ENCODE assay signal across 20 cellular contexts in genomic region chr13:28384789-28385188, GRCh38.
DNase-seq lines count a peak whose midpoint lies in the region; ATAC-seq, FAIRE-seq and TF ChIP-seq lines count a peak whose summit lies in the region.
"Had no signal": no experiment of that assay in that cellular context is flagged by ENCODE, and none has a peak within 500 bp of the region (broad histone marks: within the 10 kb centered on the region; RNA-seq: fewer than 3 reads in every experiment).

No MANE protein-coding gene starts in this region.

- FAIRE-seq in GM19239 (lab: Jason Lieb, UNC), result peak; percentile 76
- FAIRE-seq: GM12891, K562 had no signal

- no peak overlapping the region for H2AFZ ChIP-seq in smooth muscle cell (ENCODE audit: low read depth)

- 94% methylated on average over 4 of the region's 4 CpGs for WGBS in smooth muscle cell (ENCODE audit: low lambda C conversion rate)

- peak overlapping the region; percentile 63 for H3K27ac ChIP-seq in smooth muscle cell (ENCODE audit: low read depth)

- no peaks in the 10 kb centered on the region for H3K4me1 ChIP-seq in endocrine pancreas (ENCODE audit: control insufficient read depth, insufficient read depth, low read length)
- H3K4me1 ChIP-seq in smooth muscle cell (ENCODE audit: low read depth), result peaks cover 11% of the 10 kb centered on the region
- H3K4me1 ChIP-seq: BE2C had no signal

- H3K9ac ChIP-seq in endocrine pancreas (ENCODE audit: control insufficient read depth, insufficient read depth, low read length) (no peak overlapping the region), smooth muscle cell (ENCODE audit: low read depth) (no peak overlapping the region)
- H3K9ac ChIP-seq: SK-N-SH had no signal

- H3K4me3 ChIP-seq in GM08714 (ENCODE audit: low read length) (peak overlapping the region; percentile 57; the same call in 1 of the 2 replicates), endocrine pancreas (ENCODE audit: control insufficient read depth, insufficient read depth, low read length) (peak overlapping the region; percentile 1), smooth muscle cell (no peak overlapping the region)
- H3K4me3 ChIP-seq: HAP-1, K562 had no signal

- TF ChIP-seq CTCF in smooth muscle cell (IDR thresholded peaks at IDR 0.05; ENCODE audit: borderline replicate concordance, insufficient read depth, poor library complexity, severe bottlenecking), result no peak

- H3K27me3 ChIP-seq in endocrine pancreas (ENCODE audit: control insufficient read depth, insufficient read depth, low read length), result peaks cover 4% of the 10 kb centered on the region
- no peaks in the 10 kb centered on the region for H3K27me3 ChIP-seq in smooth muscle cell (ENCODE audit: low read depth)
- H3K27me3 ChIP-seq: BE2C had no signal

- no peaks in the 10 kb centered on the region for H3K9me3 ChIP-seq in endocrine pancreas (ENCODE audit: control insufficient read depth, low read length)
- no peaks in the 10 kb centered on the region for H3K9me3 ChIP-seq in smooth muscle cell (replicated peaks; ENCODE audit: low read depth)
- H3K9me3 ChIP-seq: BE2C, HAP-1, SK-N-SH had no signal

- H3K79me2 ChIP-seq in smooth muscle cell (ENCODE audit: low read depth), result peaks cover 11% of the 10 kb centered on the region

- DNase-seq in GM19239 (ENCODE audit: insufficient read length, low spot score) (peak; percentile 20), smooth muscle cell (lab: John Stamatoyannopoulos, UW; ENCODE audit: unreplicated experiment) (no peak), MV-4-11 (lab: John Stamatoyannopoulos, UW) (no peak)
- DNase-seq in activated T-cell treated with anti-CD3 and anti-CD28 coated beads, Interleukin-2, amount 50 U/mL, for 48 hours, result no peak
- DNase-seq: BE2C; CD4-positive, alpha-beta T cell; DMS153; GDM1; NCI-H1105 treated with DMSO at 0.1 percent for 48 hours; NCI-H1694; OCI-M1; Right ventricle myocardium superior; SK-N-SH; T-cell had no signal

- no peak for ATAC-seq in HG03108 (IDR thresholded peaks at IDR 0.05; ENCODE audit: unreplicated experiment)
- ATAC-seq: K562, T-cell had no signal

- peaks cover 45% of the 10 kb centered on the region for H4K20me1 ChIP-seq in smooth muscle cell (ENCODE audit: low read depth)

- H3K36me3 ChIP-seq in endocrine pancreas (ENCODE audit: control insufficient read depth, insufficient read depth, low read length), result no peaks in the 10 kb centered on the region
- H3K36me3 ChIP-seq in smooth muscle cell (ENCODE audit: low read depth), result peaks cover 22% of the 10 kb centered on the region
- H3K36me3 ChIP-seq: BE2C, HAP-1 had no signal

- no peak overlapping the region for H3K4me2 ChIP-seq in smooth muscle cell
- H3K4me2 ChIP-seq: SK-N-SH had no signal

- peaks cover 51% of the 10 kb centered on the region for H3F3A ChIP-seq in smooth muscle cell (ENCODE audit: low read depth)
